In genomic region chr13:44237276-44237767, GRCh38 we compare ENCODE assay signal across 8 cellular contexts.
DNase-seq lines count a peak whose midpoint lies in the region; ATAC-seq lines count a peak whose summit lies in the region.

No MANE protein-coding gene starts in this region.

- H3K4me3 Mint-ChIP-seq in activated CD8-positive, alpha-beta T cell treated with anti-CD3 and anti-CD28 coated beads, Interleukin-2, amount 10 ng/mL, durations not matched to agents 7 days and 5 days, result no peak overlapping the region

- H3K27ac Mint-ChIP-seq in activated CD8-positive, alpha-beta T cell treated with anti-CD3 and anti-CD28 coated beads, Interleukin-2, amount 10 ng/mL, durations not matched to agents 7 days and 5 days, result no peak overlapping the region

- intact Hi-C loops in Right ventricle myocardium superior (cut with DNase I) (loop anchor here (5.0 kb wide), 1 partner anchor 200 kb away; no protein-coding TSS in a partner anchor), sciatic nerve (cut with DNase I) (no loop called here)

- DNase-seq in NOMO-1 (lab: John Stamatoyannopoulos, UW; ENCODE audit: unreplicated experiment in 2 of 2), result peak; percentile 3 to 8
- DNase-seq in NOMO-1 treated with dmso at 0.1 percent for 144 hours (lab: John Stamatoyannopoulos, UW; ENCODE audit: unreplicated experiment), result no peak
- DNase-seq in activated CD8-positive, alpha-beta T cell treated with anti-CD3 and anti-CD28 coated beads, Interleukin-2, amount 10 ng/mL, durations not matched to agents 7 days and 5 days, result peak; percentile 29
- peak; percentile 66 for DNase-seq in Right ventricle myocardium superior
- no peak for DNase-seq in sciatic nerve (ENCODE audit: low spot score)
- DNase-seq in stimulated activated CD4-positive, alpha-beta T cell treated with anti-CD3 and anti-CD28 coated beads, Interleukin-4, amount 100 ng/mL, for 4 hours, result no peak

- POLR2A ChIA-PET in activated CD8-positive, alpha-beta T cell treated with anti-CD3 and anti-CD28 coated beads, Interleukin-2, amount 10 ng/mL, durations not matched to agents 7 days and 5 days (lab: Charles Lee), result no interaction called here

- H3K9me3 Mint-ChIP-seq in activated CD8-positive, alpha-beta T cell treated with anti-CD3 and anti-CD28 coated beads, Interleukin-2, amount 10 ng/mL, durations not matched to agents 7 days and 5 days (ENCODE audit: insufficient read depth), result no peaks in the 10 kb centered on the region

- ATAC-seq in HG02981 (IDR thresholded peaks at IDR 0.05; ENCODE audit: unreplicated experiment) (peak; percentile 74), Right ventricle myocardium superior (ENCODE audit: poor library complexity) (peak; percentile 97), sciatic nerve (peak; percentile 97), GM19324 (IDR thresholded peaks at IDR 0.05; ENCODE audit: low FRiP score, unreplicated experiment) (no peak)
- ATAC-seq in activated CD8-positive, alpha-beta T cell treated with anti-CD3 and anti-CD28 coated beads, Interleukin-2, amount 10 ng/mL, durations not matched to agents 7 days and 5 days, result no peak

- CTCF ChIA-PET in activated CD8-positive, alpha-beta T cell treated with anti-CD3 and anti-CD28 coated beads, Interleukin-2, amount 10 ng/mL, durations not matched to agents 7 days and 5 days (lab: Charles Lee), result interaction anchor here (0.9 kb wide), 1 partner anchor 46 kb away, joined by 3 read pairs; no protein-coding TSS in a partner anchor

- H3K4me1 Mint-ChIP-seq in activated CD8-positive, alpha-beta T cell treated with anti-CD3 and anti-CD28 coated beads, Interleukin-2, amount 10 ng/mL, durations not matched to agents 7 days and 5 days (ENCODE audit: low read depth), result peaks cover 10% of the 10 kb centered on the region

- no peaks in the 10 kb centered on the region for H3K36me3 Mint-ChIP-seq in activated CD8-positive, alpha-beta T cell treated with anti-CD3 and anti-CD28 coated beads, Interleukin-2, amount 10 ng/mL, durations not matched to agents 7 days and 5 days (ENCODE audit: low read depth)

- peaks cover 13% of the 10 kb centered on the region for H3K27me3 Mint-ChIP-seq in activated CD8-positive, alpha-beta T cell treated with anti-CD3 and anti-CD28 coated beads, Interleukin-2, amount 10 ng/mL, durations not matched to agents 7 days and 5 days (ENCODE audit: low read depth)

Comparison
In these comparisons a context has a peak if more than half of its experiments do, and no peak if none do; other contexts are left out.
1. DNase-seq: peak in NOMO-1 (2 of 2), activated CD8-positive, alpha-beta T cell treated with anti-CD3 and anti-CD28 coated beads, Interleukin-2, amount 10 ng/mL, durations not matched to agents 7 days and 5 days (single experiment) and Right ventricle myocardium superior (single experiment); none in NOMO-1 treated with dmso at 0.1 percent for 144 hours (single experiment), sciatic nerve (single experiment) and stimulated activated CD4-positive, alpha-beta T cell treated with anti-CD3 and anti-CD28 coated beads, Interleukin-4, amount 100 ng/mL, for 4 hours (0 of 2).
2. ATAC-seq: peak in HG02981 (single experiment), Right ventricle myocardium superior (single experiment) and sciatic nerve (single experiment); none in activated CD8-positive, alpha-beta T cell treated with anti-CD3 and anti-CD28 coated beads, Interleukin-2, amount 10 ng/mL, durations not matched to agents 7 days and 5 days (single experiment) and GM19324 (single experiment).